9 cellular contexts compared by ENCODE assay signal in genomic region chr2:3535794-3536681, GRCh38.
DNase-seq lines count a peak whose midpoint lies in the region; ATAC-seq and TF ChIP-seq lines count a peak whose summit lies in the region.
"Had no signal": no experiment of that assay in that cellular context is flagged by ENCODE, and none has a peak within 500 bp of the region (broad histone marks: within the 10 kb centered on the region; RNA-seq: fewer than 3 reads in every experiment).

No MANE protein-coding gene starts in this region.

- peaks cover 10% of the 10 kb centered on the region for H3K36me3 ChIP-seq in neuron (ENCODE audit: insufficient read depth, low read length)
- H3K36me3 ChIP-seq: neutrophil had no signal

- H3K4me1 ChIP-seq in neuron (ENCODE audit: insufficient read depth, low read length), result peaks cover 8% of the 10 kb centered on the region

- peak overlapping the region; percentile 49 for H2AFZ ChIP-seq in neuron (ENCODE audit: low read depth, low read length)

- CTCF ChIA-PET in HEK293T (lab: Yijun Ruan, JAX), result no interaction called here

- no peaks in the 10 kb centered on the region for H3K9me3 ChIP-seq in neuron (ENCODE audit: low read length)
- H3K9me3 ChIP-seq: neutrophil had no signal

- no peaks in the 10 kb centered on the region for H3K27me3 ChIP-seq in neuron (ENCODE audit: insufficient read depth, low read length)
- H3K27me3 ChIP-seq: neutrophil had no signal

- peak; percentile 35 for TF ChIP-seq CTCF in fibroblast of pulmonary artery (IDR thresholded peaks at IDR 0.05; ENCODE audit: low read length, missing control alignments)

- peak; percentile 91 for DNase-seq in AG08396 (ENCODE audit: low spot score)
- peak; percentile 40 for DNase-seq in UCSD-AML1 (lab: John Stamatoyannopoulos, UW; ENCODE audit: unreplicated experiment)
- peak; percentile 89 for DNase-seq in fibroblast of pulmonary artery (ENCODE audit: low read depth)
- DNase-seq in activated CD4-positive, alpha-beta T cell treated with anti-CD3 and anti-CD28 coated beads for 1 hour, result no peak
- DNase-seq in HEK293T (ENCODE audit: extremely low spot score), result no peak

- ATAC-seq in HG02642 (IDR thresholded peaks at IDR 0.05; ENCODE audit: poor library complexity, unreplicated experiment) (peak; percentile 66), HG03565 (IDR thresholded peaks at IDR 0.05; ENCODE audit: unreplicated experiment) (no peak)

- H3K4me3 ChIP-seq in fibroblast of pulmonary artery (replicated peaks; ENCODE audit: low read depth, low read length), result peak overlapping the region; percentile 45
- H3K4me3 ChIP-seq in neuron (ENCODE audit: low read length), result peak overlapping the region; percentile 51

- POLR2A ChIA-PET in HEK293T (lab: Yijun Ruan, JAX), result interaction anchor here (0.7 to 1.4 kb wide), 3 partner anchors 12 to 69 kb away, joined by 3 to 8 read pairs (median 6); partner anchors contain the start of gene ADI1

TF ChIP-seq in HEK293T, 16 proteins besides CTCF, POLR2A, EP300 and RAD21:
- no peak for TF ChIP-seq ARNT (IDR thresholded peaks at IDR 0.05)
- no peak for TF ChIP-seq FOXA1 (IDR thresholded peaks at IDR 0.05)
- no peak for TF ChIP-seq ZNF384 (IDR thresholded peaks at IDR 0.05)
- no peak for TF ChIP-seq TARDBP (IDR thresholded peaks at IDR 0.05)
- no peak for TF ChIP-seq SUZ12 (IDR thresholded peaks at IDR 0.05)

Comparison
In these comparisons a context has a peak if more than half of its experiments do, and no peak if none do; other contexts are left out.
1. DNase-seq: peak in AG08396 (single experiment), UCSD-AML1 (single experiment) and fibroblast of pulmonary artery (single experiment); none in activated CD4-positive, alpha-beta T cell treated with anti-CD3 and anti-CD28 coated beads for 1 hour (single experiment) and HEK293T (single experiment).